ENCODE assay signal across 7 cellular contexts in genomic region chr2:227884511-227884947, GRCh38. TPM values are rescaled to one million over a fixed set of nuclear protein-coding genes. Genes with fewer than 3 reads are reported as not detected.
A peak's percentile ranks its signal among the peaks of the same experiment; 100 is the strongest.
DNase-seq lines count a peak whose midpoint lies in the region; ATAC-seq and TF ChIP-seq lines count a peak whose summit lies in the region.

No MANE protein-coding gene starts in this region.

- H3K4me2 ChIP-seq in SU-DHL-6 (ENCODE audit: low read depth, low read length, poor library complexity, severe bottlenecking): no peak overlapping the region

- H3K9me2 ChIP-seq in SU-DHL-6 (replicated peaks; ENCODE audit: insufficient read depth, low read length): no peaks in the 10 kb centered on the region

- H3K36me3 ChIP-seq in SU-DHL-6 (ENCODE audit: low read length): no peaks in the 10 kb centered on the region

- H3K79me2 ChIP-seq in SU-DHL-6 (ENCODE audit: insufficient read depth, low read length): no peaks in the 10 kb centered on the region

- no peak overlapping the region for H3K9ac ChIP-seq in SU-DHL-6 (ENCODE audit: low read length)

- peak; percentile 32 for DNase-seq in Jurkat, Clone E6-1 (ENCODE audit: low read depth, low spot score)
- DNase-seq in astrocyte of the cerebellum (ENCODE audit: low read depth): no peak
- DNase-seq in iris pigment epithelial cell (ENCODE audit: low read depth): peak; percentile 73
- DNase-seq in stimulated activated CD8-positive, alpha-beta memory T cell treated with anti-CD3 and anti-CD28 coated beads, Interleukin-15, amount 100 ng/mL, for 24 hours (ENCODE audit: low read depth): peak; percentile 9

- no peaks in the 10 kb centered on the region for H3K9me3 ChIP-seq in SU-DHL-6 (ENCODE audit: insufficient read depth, low read length)

- H3F3A ChIP-seq in SU-DHL-6 (ENCODE audit: insufficient read depth): no peaks in the 10 kb centered on the region

- H4K20me1 ChIP-seq in SU-DHL-6 (ENCODE audit: low read depth, low read length): no peaks in the 10 kb centered on the region

- in situ Hi-C loops in astrocyte of the cerebellum (cut with HindIII; ENCODE audit: low sequenced_read_pairs): loop anchor here (25.0 kb wide), 1 partner anchor 778 kb away; no protein-coding TSS in a partner anchor

- no peak overlapping the region for H3K27ac ChIP-seq in SU-DHL-6 (ENCODE audit: low read depth, low read length)

- no peaks in the 10 kb centered on the region for H3K27me3 ChIP-seq in SU-DHL-6 (ENCODE audit: low read length)

- peak; percentile 68 for ATAC-seq in GM21825 (IDR thresholded peaks at IDR 0.05; ENCODE audit: unreplicated experiment)

- H2AFZ ChIP-seq in SU-DHL-6 (ENCODE audit: low read depth, low read length, severe bottlenecking): no peak overlapping the region

- peak; percentile 90 for TF ChIP-seq CTCF in GM12874 (IDR thresholded peaks at IDR 0.05; ENCODE audit: insufficient read depth, low read depth, low read length)
- TF ChIP-seq CTCF in SU-DHL-6 (IDR thresholded peaks at IDR 0.05; ENCODE audit: insufficient read depth, low read length, poor library complexity, severe bottlenecking): peak; percentile 85
- TF ChIP-seq CTCF in astrocyte of the cerebellum (IDR thresholded peaks at IDR 0.05; ENCODE audit: low read depth, low read length, missing control alignments): peak; percentile 91

- H3K4me3 ChIP-seq in Jurkat, Clone E6-1 (ENCODE audit: low read length): no peak overlapping the region
- H3K4me3 ChIP-seq in SU-DHL-6 (ENCODE audit: insufficient read depth, low read length, poor library complexity, severe bottlenecking): no peak overlapping the region
- H3K4me3 ChIP-seq in astrocyte of the cerebellum (ENCODE audit: low read depth, low read length): no peak overlapping the region

RNA-seq across cellular contexts. Expression of gene DAW1, which starts 13.1 kb away (rescaled TPM):
- not detected for polyA plus RNA-seq in Jurkat, Clone E6-1 (2012; ENCODE audit: insufficient read depth, insufficient read length)
